16 cellular contexts compared by ENCODE assay signal in genomic region chr20:45090481-45090880, GRCh38. TPM values are rescaled to one million over a fixed set of nuclear protein-coding genes. Genes with fewer than 3 reads are reported as not detected.
"Had no signal": no experiment of that assay in that cellular context is flagged by ENCODE, and none has a peak within 500 bp of the region (broad histone marks: within the 10 kb centered on the region; RNA-seq: fewer than 3 reads in every experiment).

No MANE protein-coding gene starts in this region.

- H3K9me3 Mint-ChIP-seq: activated CD8-positive, alpha-beta T cell treated with anti-CD3 and anti-CD28 coated beads for 36 hours; activated naive CD4-positive, alpha-beta T cell treated with anti-CD3 and anti-CD28 coated beads, Interleukin-2, amount 50 U/mL, for 72 hours; memory B cell; T-helper 2 cell treated with Interferon-gamma antibody and Interleukin-4, amounts not matched to agents 5 μg/mL and 100 μg/mL, for 36 hours had no signal

- H3K27me3 Mint-ChIP-seq: activated CD8-positive, alpha-beta T cell treated with anti-CD3 and anti-CD28 coated beads for 36 hours; memory B cell had no signal

- H3K36me3 ChIP-seq: heart left ventricle, left ventricle myocardium inferior, tibial artery, uterus had no signal

- H3K27ac Mint-ChIP-seq: activated CD8-positive, alpha-beta T cell treated with anti-CD3 and anti-CD28 coated beads for 36 hours; memory B cell; T-helper 2 cell treated with Interferon-gamma antibody and Interleukin-4, amounts not matched to agents 5 μg/mL and 100 μg/mL, for 36 hours had no signal

- H3K27ac ChIP-seq: heart left ventricle, left ventricle myocardium inferior, tibial artery, uterus had no signal

- DNase-seq: activated CD8-positive, alpha-beta memory T cell treated with anti-CD3 and anti-CD28 coated beads, Interleukin-2, amount 50 U/mL, for 48 hours; activated CD8-positive, alpha-beta T cell treated with anti-CD3 and anti-CD28 coated beads for 36 hours; cerebellar nuclear complex; dermis blood vessel endothelial cell; erythroblast; heart left ventricle; left ventricle myocardium inferior; posterior cingulate gyrus; small intestine; SW 1271; tibial artery; uterus had no signal

- H3K9me3 ChIP-seq: heart left ventricle, left ventricle myocardium inferior, tibial artery, uterus had no signal

- H3K4me1 ChIP-seq: tibial artery, uterus had no signal

- ATAC-seq: activated CD8-positive, alpha-beta T cell treated with anti-CD3 and anti-CD28 coated beads for 36 hours; activated naive CD4-positive, alpha-beta T cell treated with anti-CD3 and anti-CD28 coated beads, Interleukin-2, amount 50 U/mL, for 72 hours; heart left ventricle had no signal

- H3K4me3 ChIP-seq: heart left ventricle, left ventricle myocardium inferior, tibial artery, uterus had no signal

- H3K4me3 Mint-ChIP-seq: activated CD8-positive, alpha-beta T cell treated with anti-CD3 and anti-CD28 coated beads for 36 hours; memory B cell; T-helper 2 cell treated with Interferon-gamma antibody and Interleukin-4, amounts not matched to agents 5 μg/mL and 100 μg/mL, for 36 hours had no signal

- H3K27me3 ChIP-seq: heart left ventricle, tibial artery, uterus had no signal

RNA-seq across cellular contexts. Expression of gene WFDC5, which starts 24.5 kb away (rescaled TPM):
- total RNA-seq: activated CD8-positive, alpha-beta T cell treated with anti-CD3 and anti-CD28 coated beads for 36 hours; activated naive CD4-positive, alpha-beta T cell treated with anti-CD3 and anti-CD28 coated beads, Interleukin-2, amount 50 U/mL, for 72 hours; dermis blood vessel endothelial cell; fibroblast of villous mesenchyme; heart left ventricle; left ventricle myocardium inferior; uterus had no signal
- polyA plus RNA-seq: heart left ventricle had no signal

RNA-seq across cellular contexts. Expression of gene WFDC12, which starts 33.8 kb away (rescaled TPM):
- total RNA-seq: activated CD8-positive, alpha-beta T cell treated with anti-CD3 and anti-CD28 coated beads for 36 hours; activated naive CD4-positive, alpha-beta T cell treated with anti-CD3 and anti-CD28 coated beads, Interleukin-2, amount 50 U/mL, for 72 hours; dermis blood vessel endothelial cell; fibroblast of villous mesenchyme; heart left ventricle; left ventricle myocardium inferior; uterus had no signal
- polyA plus RNA-seq: heart left ventricle had no signal
